In the genomic region with DNA sequence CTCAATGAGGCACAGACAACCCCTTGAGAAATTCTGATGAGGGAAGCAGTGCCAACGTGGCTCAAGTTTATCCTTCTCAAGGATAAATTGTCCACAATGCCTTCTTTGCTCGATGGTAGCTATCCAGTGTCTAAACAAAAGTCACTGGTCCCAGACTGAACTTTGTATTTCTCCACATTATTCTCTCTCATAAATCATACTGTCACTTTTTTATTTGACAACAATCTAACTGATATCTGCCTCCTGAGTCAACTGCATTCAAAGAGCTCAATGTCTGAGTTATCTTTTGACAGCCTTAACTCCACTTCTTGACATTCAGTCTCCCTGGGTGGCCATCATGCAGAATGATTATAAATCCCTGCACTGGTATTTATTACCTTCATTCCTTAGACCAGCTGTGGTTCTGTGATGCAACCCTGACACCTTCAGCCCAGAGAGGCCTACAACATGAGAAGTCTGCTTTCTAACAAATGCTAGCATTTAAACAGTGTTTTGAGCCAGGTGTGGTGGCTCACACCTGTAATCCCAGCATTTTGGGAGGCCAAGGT, we compare ENCODE assay signal across 22 cellular contexts.
"Had no signal": no experiment of that assay in that cellular context is flagged by ENCODE, and none has a peak within 500 bp of the region (broad histone marks: within the 10 kb centered on the region; RNA-seq: fewer than 3 reads in every experiment).

No MANE protein-coding gene starts in this region.

- H3K4me1 Mint-ChIP-seq: stimulated activated memory B cell treated with anti-CD40 and anti-IgM and Interleukin-4, amounts not matched to agents 10 μg/mL and 1 μg/mL and 100 μg/mL, for 72 hours had no signal

- H3K9me3 ChIP-seq: esophagus muscularis mucosa, gastroesophageal sphincter, neutrophil, tibial artery, upper lobe of left lung, uterus had no signal

- H3K4me3 ChIP-seq: esophagus muscularis mucosa, gastroesophageal sphincter, lung, tibial artery, upper lobe of left lung, uterus had no signal

- ATAC-seq: effector memory CD8-positive, alpha-beta T cell; gastroesophageal sphincter; left cardiac atrium; left ventricle myocardium superior; naive thymus-derived CD8-positive, alpha-beta T cell; right cardiac atrium; stimulated activated memory B cell treated with anti-CD40 and anti-IgM and Interleukin-4, amounts not matched to agents 10 μg/mL and 1 μg/mL and 100 μg/mL, for 72 hours had no signal

- DNase-seq: effector memory CD8-positive, alpha-beta T cell; foreskin fibroblast; glutamatergic neuron; kidney; left cardiac atrium; left ventricle myocardium superior; mesenchymal stem cell; naive thymus-derived CD8-positive, alpha-beta T cell; right cardiac atrium; stimulated activated CD4-positive, alpha-beta T cell treated with anti-CD3 and anti-CD28 coated beads, Interleukin-4, amount 100 ng/mL, for 1 hour; stimulated activated CD8-positive, alpha-beta memory T cell treated with anti-CD3 and anti-CD28 coated beads, Interleukin-4, amount 100 ng/mL, for 48 hours; tibial artery; upper lobe of left lung; uterus had no signal

- H3K9me3 Mint-ChIP-seq: dendritic cell treated with granulocyte-macrophage colony-stimulating factor and Interleukin-4, amounts not matched to agents 40 ng/mL and 50 ng/mL, for 4 days; effector memory CD8-positive, alpha-beta T cell; naive thymus-derived CD8-positive, alpha-beta T cell; stimulated activated memory B cell treated with anti-CD40 and anti-IgM and Interleukin-4, amounts not matched to agents 10 μg/mL and 1 μg/mL and 100 μg/mL, for 72 hours; stimulated activated naive CD8-positive, alpha-beta T cell treated with anti-CD3 and anti-CD28 coated beads, Interleukin-15, Interleukin-2, amounts not matched to agents 100 ng/mL and 50 ng/mL, for 24 hours had no signal

- H3K27ac Mint-ChIP-seq: dendritic cell treated with granulocyte-macrophage colony-stimulating factor and Interleukin-4, amounts not matched to agents 40 ng/mL and 50 ng/mL, for 4 days; effector memory CD8-positive, alpha-beta T cell; stimulated activated memory B cell treated with anti-CD40 and anti-IgM and Interleukin-4, amounts not matched to agents 10 μg/mL and 1 μg/mL and 100 μg/mL, for 72 hours; stimulated activated naive CD8-positive, alpha-beta T cell treated with anti-CD3 and anti-CD28 coated beads, Interleukin-15, Interleukin-2, amounts not matched to agents 100 ng/mL and 50 ng/mL, for 24 hours had no signal

- H3K27me3 ChIP-seq: esophagus muscularis mucosa, gastroesophageal sphincter, neutrophil, tibial artery, upper lobe of left lung, uterus had no signal

- H3K4me1 ChIP-seq: esophagus muscularis mucosa, gastroesophageal sphincter, tibial artery, upper lobe of left lung, uterus had no signal

- H3K4me3 Mint-ChIP-seq: dendritic cell treated with granulocyte-macrophage colony-stimulating factor and Interleukin-4, amounts not matched to agents 40 ng/mL and 50 ng/mL, for 4 days; effector memory CD8-positive, alpha-beta T cell; naive thymus-derived CD8-positive, alpha-beta T cell; stimulated activated memory B cell treated with anti-CD40 and anti-IgM and Interleukin-4, amounts not matched to agents 10 μg/mL and 1 μg/mL and 100 μg/mL, for 72 hours; stimulated activated naive CD8-positive, alpha-beta T cell treated with anti-CD3 and anti-CD28 coated beads, Interleukin-15, Interleukin-2, amounts not matched to agents 100 ng/mL and 50 ng/mL, for 24 hours had no signal

- H3K27ac ChIP-seq: epithelial cell of prostate, esophagus muscularis mucosa, gastroesophageal sphincter, neutrophil, tibial artery, upper lobe of left lung, uterus had no signal

- H3K36me3 ChIP-seq: uterus had no signal
